10 cellular contexts compared by ENCODE assay signal in the genomic region with DNA sequence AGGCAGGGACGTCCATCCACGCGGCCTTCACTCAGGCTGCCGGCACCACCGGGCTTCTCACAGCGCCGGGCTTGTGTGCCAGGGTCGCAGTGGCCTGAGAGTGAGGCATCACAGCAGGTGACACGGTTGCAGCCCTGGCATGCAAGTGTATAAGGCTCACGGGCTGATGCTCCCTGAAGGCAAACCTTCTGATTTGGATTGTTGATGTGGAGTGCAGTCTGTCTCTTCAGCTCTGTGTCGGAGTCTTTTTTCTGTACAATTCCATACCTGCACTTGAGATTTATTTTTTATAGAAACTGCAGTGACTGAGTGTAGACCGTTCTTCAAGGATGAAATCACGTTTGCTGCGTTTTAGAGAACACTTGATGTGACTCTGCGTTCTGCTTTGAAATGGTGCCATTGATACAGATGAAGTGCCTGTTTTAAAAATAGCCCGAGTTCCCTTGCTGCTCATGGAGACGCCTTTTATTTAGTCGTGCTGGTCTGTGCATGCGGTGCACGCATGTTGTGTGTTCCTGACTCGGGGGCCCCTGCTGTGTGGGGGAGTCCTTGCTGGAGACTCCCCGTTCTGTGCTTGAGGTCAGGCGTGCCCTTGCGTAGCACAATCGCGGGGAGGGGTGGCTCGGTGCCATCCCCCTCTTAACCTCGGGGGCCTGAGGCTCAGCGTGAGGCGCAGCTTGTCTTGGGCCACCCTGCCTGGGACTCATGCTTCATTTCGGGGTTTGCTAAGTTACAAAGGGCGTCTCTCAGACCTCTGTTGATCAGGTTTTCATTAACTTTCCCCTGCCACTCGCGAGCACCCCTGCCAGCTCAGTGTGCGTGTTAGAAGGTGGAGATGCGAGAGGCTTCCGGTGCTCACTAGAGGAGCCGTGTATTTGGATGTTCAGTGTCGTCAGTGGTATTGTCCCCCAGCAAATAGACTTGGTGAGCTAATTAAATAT. TPM values are rescaled to one million over a fixed set of nuclear protein-coding genes. Genes with fewer than 3 reads are reported as not detected.
DNase-seq lines count a peak whose midpoint lies in the region; ATAC-seq and TF ChIP-seq lines count a peak whose summit lies in the region.
"Had no signal": no experiment of that assay in that cellular context is flagged by ENCODE, and none has a peak within 500 bp of the region (broad histone marks: within the 10 kb centered on the region; RNA-seq: fewer than 3 reads in every experiment).

No MANE protein-coding gene starts in this region.

- no peaks in the 10 kb centered on the region for H3K27me3 Mint-ChIP-seq in activated T-cell treated with anti-CD3 and anti-CD28 coated beads, Interleukin-2, amount 50 U/mL, for 72 hours (ENCODE audit: low read depth)
- H3K27me3 Mint-ChIP-seq in activated B cell treated with CpG ODN at 0.5 μM for 24 hours, result no peaks in the 10 kb centered on the region

- H3K9me3 ChIP-seq in breast epithelium, result no peaks in the 10 kb centered on the region

- H3K36me3 Mint-ChIP-seq in activated T-cell treated with anti-CD3 and anti-CD28 coated beads, Interleukin-2, amount 50 U/mL, for 72 hours (ENCODE audit: insufficient read depth in 2 of 2), result peaks cover 11 to 39% of the 10 kb centered on the region in 2 donors
- H3K36me3 Mint-ChIP-seq in activated B cell treated with CpG ODN at 0.5 μM for 24 hours (ENCODE audit: low read depth), result peaks cover 74% of the 10 kb centered on the region

- ATAC-seq in activated T-cell treated with anti-CD3 and anti-CD28 coated beads, Interleukin-2, amount 50 U/mL, for 72 hours (replicated peaks in 1 of 2), result peak in 1 of 2 donors; percentile 27
- ATAC-seq in HG02763 (IDR thresholded peaks at IDR 0.05; ENCODE audit: unreplicated experiment), result peak; percentile 55
- peak; percentile 47 for ATAC-seq in activated B cell treated with CpG ODN at 0.5 μM for 24 hours (ENCODE audit: low read depth)

- peak overlapping the region; percentile 59 for H3K27ac Mint-ChIP-seq in activated T-cell treated with anti-CD3 and anti-CD28 coated beads, Interleukin-2, amount 50 U/mL, for 72 hours
- peak overlapping the region; percentile 94 for H3K27ac Mint-ChIP-seq in activated B cell treated with CpG ODN at 0.5 μM for 24 hours

- H3K27me3 ChIP-seq in breast epithelium, result no peaks in the 10 kb centered on the region

- intact Hi-C loops in activated B cell treated with CpG ODN at 0.5 μM for 24 hours (cut with micrococcal nuclease) (loop anchor here (1.0 to 5.0 kb wide), 6 partner anchors 16 to 139 kb away; partner anchors contain the start of gene TRAF3), breast epithelium (cut with DNase I; ENCODE audit: low total_unique reads) (no loop called here)

- POLR2A ChIA-PET in activated B cell treated with CpG ODN at 0.5 μM for 24 hours (lab: Charles Lee), result interaction anchor here (0.7 to 2.3 kb wide), 11 partner anchors 14 to 433 kb away, joined by 3 to 14 read pairs (median 5); partner anchors contain the start of gene EIF5

- peaks cover 31% of the 10 kb centered on the region for H3K4me1 Mint-ChIP-seq in activated T-cell treated with anti-CD3 and anti-CD28 coated beads, Interleukin-2, amount 50 U/mL, for 72 hours (ENCODE audit: low read depth)
- peaks cover 70% of the 10 kb centered on the region for H3K4me1 Mint-ChIP-seq in activated B cell treated with CpG ODN at 0.5 μM for 24 hours

- no peaks in the 10 kb centered on the region for H3K9me3 Mint-ChIP-seq in activated T-cell treated with anti-CD3 and anti-CD28 coated beads, Interleukin-2, amount 50 U/mL, for 72 hours
- H3K9me3 Mint-ChIP-seq in activated B cell treated with CpG ODN at 0.5 μM for 24 hours, result no peaks in the 10 kb centered on the region

- H3K4me3 Mint-ChIP-seq in activated T-cell treated with anti-CD3 and anti-CD28 coated beads, Interleukin-2, amount 50 U/mL, for 72 hours, result no peak overlapping the region
- H3K4me3 Mint-ChIP-seq in activated B cell treated with CpG ODN at 0.5 μM for 24 hours, result peak overlapping the region; percentile 75

- no peak for TF ChIP-seq POLR2A in breast epithelium (IDR thresholded peaks at IDR 0.05)

- TF ChIP-seq CTCF in activated B cell treated with CpG ODN at 0.5 μM for 24 hours (IDR thresholded peaks at IDR 0.05) (no peak), breast epithelium (IDR thresholded peaks at IDR 0.05) (no peak)

- no peak overlapping the region for H3K27ac ChIP-seq in breast epithelium

- H3K4me3 ChIP-seq in breast epithelium, result no peak overlapping the region

- no peak for DNase-seq in activated T-cell treated with anti-CD3 and anti-CD28 coated beads, Interleukin-2, amount 50 U/mL, for 72 hours
- no peak for DNase-seq in activated T-cell treated with anti-CD3 and anti-CD28 coated beads for 4 hours
- no peak for DNase-seq in activated B cell treated with CpG ODN at 0.5 μM for 24 hours
- peak; percentile 23 for DNase-seq in superior temporal gyrus (ENCODE audit: extremely low spot score)
- DNase-seq in NK-92 (lab: John Stamatoyannopoulos, UW; ENCODE audit: unreplicated experiment), result no peak
- DNase-seq in nucleus accumbens (lab: John Stamatoyannopoulos, UW), result no peak
- no peak for DNase-seq in breast epithelium (ENCODE audit: low spot score in 2 of 2)
- DNase-seq: mesenchymal stem cell, NCI-H2107 had no signal

- H3K4me1 ChIP-seq in breast epithelium, result no peaks in the 10 kb centered on the region

- CTCF ChIA-PET in activated B cell treated with CpG ODN at 0.5 μM for 24 hours (lab: Charles Lee), result interaction anchor here (2.5 to 2.6 kb wide), 2 partner anchors 17 to 206 kb away, joined by 6 to 13 read pairs; no protein-coding TSS in a partner anchor

- H3K36me3 ChIP-seq in breast epithelium, result no peaks in the 10 kb centered on the region

RNA-seq across cellular contexts. Expression of gene AMN, which starts 21.6 kb away (rescaled TPM):
- 1 to 10 TPM; 3.2 to 3.9 TPM for total RNA-seq in activated T-cell treated with anti-CD3 and anti-CD28 coated beads, Interleukin-2, amount 50 U/mL, for 72 hours
- total RNA-seq in activated B cell treated with CpG ODN at 0.5 μM for 24 hours, result 4.4 and 5.3 TPM in 2 replicates
- total RNA-seq in breast epithelium, result under 1 TPM; 0.16 to 0.88 (median 0.66) TPM
